Comparison of ENCODE assay signal across 10 cellular contexts in the genomic region with DNA sequence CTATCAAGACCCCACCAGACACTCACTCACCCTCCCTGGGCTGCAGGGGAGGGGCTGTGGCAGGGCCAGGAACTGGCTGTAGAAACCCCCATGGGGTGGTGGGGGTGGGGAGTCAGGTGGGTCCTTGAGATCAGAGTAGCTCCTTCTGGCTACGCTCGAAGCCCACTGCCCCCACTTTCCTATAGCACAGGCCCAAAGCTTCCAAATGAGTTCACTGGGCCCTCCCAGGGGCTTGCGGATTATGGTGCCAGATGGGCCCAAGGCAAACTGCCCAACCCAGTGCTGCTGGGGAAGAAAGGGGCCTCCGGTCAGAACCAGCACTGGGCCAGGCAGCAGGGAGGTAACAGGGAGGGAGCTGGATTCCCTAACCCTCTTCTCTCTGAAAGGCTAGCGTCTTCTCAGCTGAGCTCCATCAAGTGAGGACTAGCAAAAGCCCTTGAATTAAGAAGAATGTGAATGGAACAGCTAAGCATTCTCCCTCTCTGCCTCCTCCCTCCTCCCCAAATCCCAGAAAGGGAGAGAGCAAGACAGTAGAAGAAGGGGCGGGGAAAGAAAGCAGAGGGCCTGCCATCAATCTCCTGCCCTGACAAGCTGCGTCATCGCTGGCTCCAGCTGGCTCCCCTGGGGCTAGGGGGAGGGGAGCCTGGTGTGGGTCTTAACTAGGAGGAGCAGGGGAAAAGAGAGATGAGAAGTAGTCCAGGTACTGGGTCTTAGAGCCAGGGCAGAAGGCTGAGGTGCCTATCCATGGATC. TPM values are rescaled to one million over a fixed set of nuclear protein-coding genes. Genes with fewer than 3 reads are reported as not detected.
DNase-seq lines count a peak whose midpoint lies in the region; TF ChIP-seq lines count a peak whose summit lies in the region.
"Had no signal": no experiment of that assay in that cellular context is flagged by ENCODE, and none has a peak within 500 bp of the region (broad histone marks: within the 10 kb centered on the region; RNA-seq: fewer than 3 reads in every experiment).

No MANE protein-coding gene starts in this region.

- H3K27me3 ChIP-seq in HUES64 (ENCODE audit: insufficient read depth, low read length) = no peaks in the 10 kb centered on the region
- H3K27me3 ChIP-seq in hepatocyte = no peaks in the 10 kb centered on the region

- CTCF ChIA-PET in RWPE1 (lab: Yijun Ruan, JAX) = no interaction called here

- peak; percentile 0 for DNase-seq in A172 (ENCODE audit: low spot score)
- DNase-seq in RWPE1 (ENCODE audit: low spot score) = peak; percentile 8
- peak; percentile 49 for DNase-seq in hepatocyte (ENCODE audit: low spot score)
- DNase-seq in Ammon's horn (ENCODE audit: low spot score) = no peak
- DNase-seq in NCI-H2029 (lab: John Stamatoyannopoulos, UW) = no peak
- DNase-seq in activated CD4-positive, alpha-beta T cell treated with anti-CD3 and anti-CD28 coated beads for 48 hours = no peak
- DNase-seq in DMS114 treated with DMSO at 0.1 percent for 48 hours (lab: John Stamatoyannopoulos, UW; ENCODE audit: unreplicated experiment) = no peak
- DNase-seq: NCI-H345 had no signal

- H3K4me3 ChIP-seq in HUES64 (ENCODE audit: low read length) (no peak overlapping the region), hepatocyte (no peak overlapping the region)
- H3K4me3 ChIP-seq: smooth muscle cell had no signal

- H3K27ac ChIP-seq in HUES64 (ENCODE audit: low read depth, low read length) = peak overlapping the region; percentile 52; the same call in 1 of the 2 replicates
- H3K27ac ChIP-seq in RWPE1 = no peak overlapping the region
- no peak overlapping the region for H3K27ac ChIP-seq in hepatocyte

- WGBS in HUES64 = 45% methylated on average over 7 of the region's 8 CpGs
- WGBS in hepatocyte (ENCODE audit: low lambda C conversion rate, missing lambda C conversion rate) = 58% methylated on average over 8 of the region's 8 CpGs

- peaks cover 4% of the 10 kb centered on the region; the same call in 1 of the 2 replicates for H3K4me1 ChIP-seq in HUES64 (ENCODE audit: insufficient read depth, low read length)
- H3K4me1 ChIP-seq in hepatocyte (ENCODE audit: insufficient read depth) = no peaks in the 10 kb centered on the region

- no peak overlapping the region for H3K4me2 ChIP-seq in hepatocyte
- H3K4me2 ChIP-seq: smooth muscle cell had no signal

- H3K79me2 ChIP-seq in hepatocyte = no peaks in the 10 kb centered on the region

- H3K9me2 ChIP-seq in hepatocyte (replicated peaks; ENCODE audit: insufficient read depth) = no peaks in the 10 kb centered on the region

- H2AFZ ChIP-seq in hepatocyte = no peak overlapping the region

- no peaks in the 10 kb centered on the region for H4K20me1 ChIP-seq in hepatocyte (ENCODE audit: insufficient read depth, poor library complexity, severe bottlenecking)

- POLR2A ChIA-PET in RWPE1 (lab: Yijun Ruan, JAX; ENCODE audit: low non-redundant PET) = no interaction called here

- H3K9ac ChIP-seq in HUES64 (ENCODE audit: low read depth, low read length) = no peak overlapping the region

- no peak for TF ChIP-seq CTCF in RWPE1 (conservative IDR thresholded peaks at IDR 0.05; ENCODE audit: low read depth)
- no peak for TF ChIP-seq CTCF in hepatocyte (IDR thresholded peaks at IDR 0.05; ENCODE audit: poor library complexity)

- no peaks in the 10 kb centered on the region for H3K36me3 ChIP-seq in HUES64 (ENCODE audit: insufficient read depth, low read length)
- H3K36me3 ChIP-seq in hepatocyte (replicated peaks; ENCODE audit: insufficient read depth, low read depth) = no peaks in the 10 kb centered on the region

- no peaks in the 10 kb centered on the region for H3K9me3 ChIP-seq in HUES64 (ENCODE audit: insufficient read depth, low read depth, low read length)
- no peaks in the 10 kb centered on the region for H3K9me3 ChIP-seq in hepatocyte (ENCODE audit: low read depth)

RNA-seq across cellular contexts. Expression of a gene that starts 34.7 kb away (rescaled TPM):
- 0.03 TPM in 1 of 2 replicates, not detected in the other for total RNA-seq in A172 (2014; rRNA removed; shearing (Covaris generic))
- 0.15 TPM for polyA plus RNA-seq in HUES64 (2013, experiment 1 of 2)
- 0.38 TPM for polyA plus RNA-seq in HUES64 (2013, experiment 2 of 2)
- total RNA-seq in hepatocyte = 0.04 and 0.17 TPM in 2 replicates
- polyA plus RNA-seq in hepatocyte = 0.06 TPM in 1 of 2 replicates, not detected in the other
- total RNA-seq: smooth muscle cell had no signal
- polyA plus RNA-seq: smooth muscle cell had no signal

Comparison
In these comparisons a context has a peak if more than half of its experiments do, and no peak if none do; other contexts are left out.
1. DNase-seq: peak in A172 (single experiment), RWPE1 (single experiment) and hepatocyte (single experiment); none in Ammon's horn (single experiment), NCI-H2029 (single experiment), activated CD4-positive, alpha-beta T cell treated with anti-CD3 and anti-CD28 coated beads for 48 hours (single experiment) and DMS114 treated with DMSO at 0.1 percent for 48 hours (single experiment).